In the genomic region with DNA sequence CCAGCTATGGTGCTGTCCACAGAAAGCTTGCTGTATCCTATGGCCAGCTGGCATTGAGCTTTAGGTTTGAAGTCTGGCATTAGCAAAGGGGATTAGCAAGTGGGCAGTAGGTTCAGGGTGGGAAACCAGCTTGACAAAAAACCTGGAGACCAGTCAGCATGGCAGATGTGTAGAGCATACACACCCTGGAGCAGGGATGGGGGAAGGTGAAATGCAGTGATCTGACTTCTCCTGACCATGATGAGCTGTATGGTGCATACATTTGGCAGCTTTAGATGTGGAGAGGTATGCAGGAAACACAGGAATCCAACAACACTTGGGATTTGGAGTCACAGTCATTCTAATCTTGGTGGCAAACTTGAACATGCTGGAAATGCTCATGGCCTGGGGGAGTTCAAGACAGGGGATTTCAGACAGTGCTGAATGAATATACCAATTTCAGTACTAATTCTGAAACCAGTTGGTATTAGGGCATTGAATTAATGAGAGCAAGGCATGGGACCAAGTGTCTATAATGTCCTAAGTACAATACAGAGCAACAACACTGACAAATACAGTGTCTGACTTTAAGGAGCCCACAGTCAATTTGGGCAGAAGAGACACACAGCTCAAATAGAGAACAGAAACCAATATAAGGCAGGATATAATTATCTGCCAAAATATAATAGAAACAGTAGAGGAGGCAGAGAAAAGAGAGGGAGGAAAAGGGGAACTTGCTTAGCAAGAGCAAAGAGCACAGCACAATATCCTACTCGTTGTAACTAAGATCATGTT, we compare ENCODE assay signal across 9 cellular contexts. TPM values are rescaled to one million over a fixed set of nuclear protein-coding genes. Genes with fewer than 3 reads are reported as not detected.
DNase-seq lines count a peak whose midpoint lies in the region; ATAC-seq lines count a peak whose summit lies in the region.
"Had no signal": no experiment of that assay in that cellular context is flagged by ENCODE, and none has a peak within 500 bp of the region (broad histone marks: within the 10 kb centered on the region; RNA-seq: fewer than 3 reads in every experiment).

No MANE protein-coding gene starts in this region.

- intact Hi-C loops in posterior vena cava (cut with DNase I): no loop called here

- H3K27ac Mint-ChIP-seq in activated naive CD4-positive, alpha-beta T cell treated with anti-CD3 and anti-CD28 coated beads, Interleukin-2, amount 50 U/mL, for 72 hours: peak overlapping the region; percentile 31 to 95

- ATAC-seq in GM18498 (IDR thresholded peaks at IDR 0.05; ENCODE audit: unreplicated experiment) (peak; percentile 84), GM21390 (IDR thresholded peaks at IDR 0.05; ENCODE audit: unreplicated experiment) (peak; percentile 82), HG03442 (IDR thresholded peaks at IDR 0.05; ENCODE audit: unreplicated experiment) (peak; percentile 83)
- peak; percentile 58 to 69 for ATAC-seq in activated naive CD4-positive, alpha-beta T cell treated with anti-CD3 and anti-CD28 coated beads, Interleukin-2, amount 50 U/mL, for 72 hours

- H3K9me3 Mint-ChIP-seq in activated naive CD4-positive, alpha-beta T cell treated with anti-CD3 and anti-CD28 coated beads, Interleukin-2, amount 50 U/mL, for 72 hours: no peaks in the 10 kb centered on the region

- peaks cover 0 to 7% of the 10 kb centered on the region in 2 donors for H3K36me3 Mint-ChIP-seq in activated naive CD4-positive, alpha-beta T cell treated with anti-CD3 and anti-CD28 coated beads, Interleukin-2, amount 50 U/mL, for 72 hours

- no peak for DNase-seq in activated naive CD4-positive, alpha-beta T cell treated with anti-CD3 and anti-CD28 coated beads, Interleukin-2, amount 50 U/mL, for 72 hours (ENCODE audit: low spot score in 2 of 2)
- DNase-seq in GM03348 (ENCODE audit: low spot score) (no peak), posterior vena cava (ENCODE audit: low spot score) (no peak), NCI-H748 treated with DMSO at 0.1 percent for 48 hours (lab: John Stamatoyannopoulos, UW) (no peak)
- DNase-seq in stimulated activated naive CD4-positive, alpha-beta T cell treated with Interleukin-2 at 50 U/mL for 16 hours (lab: John Stamatoyannopoulos, UW): no peak
- DNase-seq: stimulated activated naive CD4-positive, alpha-beta T cell had no signal

RNA-seq across cellular contexts. Expression of a gene that starts 11.8 kb away (rescaled TPM):
- total RNA-seq in activated naive CD4-positive, alpha-beta T cell treated with anti-CD3 and anti-CD28 coated beads, Interleukin-2, amount 50 U/mL, for 72 hours: 100 to 1,000 TPM in 1 of 2 donors, 10 to 100 TPM in 1; 91.4 to 103 TPM
- 10 to 100 TPM; 12.0 to 23.2 TPM for total RNA-seq in posterior vena cava
